ENCODE assay signal across 8 cellular contexts in genomic region chr1:23422313-23422877, GRCh38. TPM values are rescaled to one million over a fixed set of nuclear protein-coding genes. Genes with fewer than 3 reads are reported as not detected.
DNase-seq lines count a peak whose midpoint lies in the region; ATAC-seq and TF ChIP-seq lines count a peak whose summit lies in the region.

No MANE protein-coding gene starts in this region.

- H3K27ac ChIP-seq in A673 (ENCODE audit: low read depth, low read length, poor library complexity, severe bottlenecking) (no peak overlapping the region), psoas muscle (peak overlapping the region; percentile 92)

- peaks cover 21% of the 10 kb centered on the region for H3K4me1 Mint-ChIP-seq in activated CD8-positive, alpha-beta memory T cell treated with anti-CD3 and anti-CD28 coated beads, Interleukin-2, amount 10 ng/mL, durations not matched to agents 7 days and 5 days
- H3K4me1 Mint-ChIP-seq in stimulated activated memory B cell treated with anti-CD40 and anti-IgM and Interleukin-4, amounts not matched to agents 10 μg/mL and 1 μg/mL and 100 μg/mL, for 72 hours, result peaks cover 30% of the 10 kb centered on the region

- H3K4me3 Mint-ChIP-seq in activated CD8-positive, alpha-beta memory T cell treated with anti-CD3 and anti-CD28 coated beads, Interleukin-2, amount 10 ng/mL, durations not matched to agents 7 days and 5 days, result no peak overlapping the region
- H3K4me3 Mint-ChIP-seq in stimulated activated memory B cell treated with anti-CD40 and anti-IgM and Interleukin-4, amounts not matched to agents 10 μg/mL and 1 μg/mL and 100 μg/mL, for 72 hours, result no peak overlapping the region

- H3K9me3 ChIP-seq in A673 (ENCODE audit: low read depth, low read length, poor library complexity, severe bottlenecking), result no peaks in the 10 kb centered on the region
- H3K9me3 ChIP-seq in psoas muscle, result no peaks in the 10 kb centered on the region

- peak overlapping the region; percentile 0 for H3K27ac Mint-ChIP-seq in activated CD8-positive, alpha-beta memory T cell treated with anti-CD3 and anti-CD28 coated beads, Interleukin-2, amount 10 ng/mL, durations not matched to agents 7 days and 5 days
- H3K27ac Mint-ChIP-seq in stimulated activated memory B cell treated with anti-CD40 and anti-IgM and Interleukin-4, amounts not matched to agents 10 μg/mL and 1 μg/mL and 100 μg/mL, for 72 hours, result no peak overlapping the region

- POLR2A ChIA-PET in A673 (lab: Charles Lee; ENCODE audit: low non-redundant PET), result interaction anchor here (0.5 kb wide), 1 partner anchor 815 kb away, joined by 4 read pairs; no protein-coding TSS in a partner anchor

- ATAC-seq in activated CD8-positive, alpha-beta memory T cell treated with anti-CD3 and anti-CD28 coated beads, Interleukin-2, amount 10 ng/mL, durations not matched to agents 7 days and 5 days, result peak; percentile 87
- ATAC-seq in psoas muscle (peak in 3 of 4 donors; percentile 2 to 21 (median 21)), GM21367 (IDR thresholded peaks at IDR 0.05; ENCODE audit: unreplicated experiment) (no peak)
- no peak for ATAC-seq in stimulated activated memory B cell treated with anti-CD40 and anti-IgM and Interleukin-4, amounts not matched to agents 10 μg/mL and 1 μg/mL and 100 μg/mL, for 72 hours

- peaks cover 44% of the 10 kb centered on the region for H3K27me3 Mint-ChIP-seq in activated CD8-positive, alpha-beta memory T cell treated with anti-CD3 and anti-CD28 coated beads, Interleukin-2, amount 10 ng/mL, durations not matched to agents 7 days and 5 days
- H3K27me3 Mint-ChIP-seq in stimulated activated memory B cell treated with anti-CD40 and anti-IgM and Interleukin-4, amounts not matched to agents 10 μg/mL and 1 μg/mL and 100 μg/mL, for 72 hours, result peaks cover 54% of the 10 kb centered on the region

- no peak for TF ChIP-seq CTCF in A673 (conservative IDR thresholded peaks at IDR 0.05; ENCODE audit: low read depth, low read length)
- TF ChIP-seq CTCF in psoas muscle (IDR thresholded peaks at IDR 0.05), result no peak

- H3K27me3 ChIP-seq in A673 (replicated peaks; ENCODE audit: insufficient read depth, low read depth, low read length, poor library complexity), result no peaks in the 10 kb centered on the region
- no peaks in the 10 kb centered on the region for H3K27me3 ChIP-seq in psoas muscle (ENCODE audit: insufficient read depth in 3 of 3, low read length in 2 of 3)

- H3K36me3 ChIP-seq in A673 (ENCODE audit: insufficient read depth, low read length, poor library complexity, severe bottlenecking), result no peaks in the 10 kb centered on the region
- H3K36me3 ChIP-seq in psoas muscle (ENCODE audit: insufficient read depth in 1 of 2, low read depth in 1 of 2), result peaks cover 0 to 3% of the 10 kb centered on the region in 2 donors

- H3K36me3 Mint-ChIP-seq in activated CD8-positive, alpha-beta memory T cell treated with anti-CD3 and anti-CD28 coated beads, Interleukin-2, amount 10 ng/mL, durations not matched to agents 7 days and 5 days, result no peaks in the 10 kb centered on the region
- no peaks in the 10 kb centered on the region for H3K36me3 Mint-ChIP-seq in stimulated activated memory B cell treated with anti-CD40 and anti-IgM and Interleukin-4, amounts not matched to agents 10 μg/mL and 1 μg/mL and 100 μg/mL, for 72 hours

- DNase-seq in A673 (ENCODE audit: low spot score) (peak; percentile 59), NCI-H2029 treated with DMSO at 0.1 percent for 48 hours (lab: John Stamatoyannopoulos, UW) (peak; percentile 52), fibroblast of gingiva (ENCODE audit: low read depth) (peak; percentile 58), psoas muscle (peak; percentile 73 to 80), KG1 (lab: John Stamatoyannopoulos, UW) (no peak)
- DNase-seq in activated CD8-positive, alpha-beta memory T cell treated with anti-CD3 and anti-CD28 coated beads, Interleukin-2, amount 10 ng/mL, durations not matched to agents 7 days and 5 days, result peak; percentile 81

- no peak overlapping the region for H3K4me3 ChIP-seq in A673 (ENCODE audit: low read depth, low read length, poor library complexity, severe bottlenecking)
- H3K4me3 ChIP-seq in psoas muscle, result peak overlapping the region; percentile 75

- no TSS peak for BruUV-seq in A673 (replicated peaks; lab: Mats Ljungman, UMichigan)

- WGBS in psoas muscle, 3 donors, result 4 to 10% (median 4%) methylated on average over 13 of the region's 13 CpGs

- intact Hi-C loops in A673 (cut with micrococcal nuclease; ENCODE audit: unreplicated experiment) (no loop called here), psoas muscle (cut with DNase I) (loop anchor here in 1 of 2 donors (5.0 kb wide), 1 partner anchor 55 kb away; no protein-coding TSS in a partner anchor)

- CTCF ChIA-PET in A673 (lab: Charles Lee), result interaction anchor here (0.5 to 1.1 kb wide), 3 partner anchors 19 to 183 kb away, joined by 3 to 4 read pairs (median 3); no protein-coding TSS in a partner anchor
- CTCF ChIA-PET in activated CD8-positive, alpha-beta memory T cell treated with anti-CD3 and anti-CD28 coated beads, Interleukin-2, amount 10 ng/mL, durations not matched to agents 7 days and 5 days (lab: Charles Lee), result interaction anchor here (1.0 to 3.0 kb wide), 3 partner anchors 10 to 118 kb away, joined by 3 to 13 read pairs (median 5); no protein-coding TSS in a partner anchor

- H3K4me1 ChIP-seq in A673 (ENCODE audit: insufficient read depth, low read length, poor library complexity, severe bottlenecking) (peaks cover 9% of the 10 kb centered on the region), psoas muscle (peaks cover 48% of the 10 kb centered on the region)

- no peaks in the 10 kb centered on the region for H3K9me3 Mint-ChIP-seq in activated CD8-positive, alpha-beta memory T cell treated with anti-CD3 and anti-CD28 coated beads, Interleukin-2, amount 10 ng/mL, durations not matched to agents 7 days and 5 days (ENCODE audit: low read depth)
- H3K9me3 Mint-ChIP-seq in stimulated activated memory B cell treated with anti-CD40 and anti-IgM and Interleukin-4, amounts not matched to agents 10 μg/mL and 1 μg/mL and 100 μg/mL, for 72 hours, result no peaks in the 10 kb centered on the region

RNA-seq across cellular contexts. Expression of gene TCEA3, which starts 2.2 kb away (rescaled TPM):
- total RNA-seq in A673 (2021), result 0.76 and 0.99 TPM in 2 replicates
- total RNA-seq in activated CD8-positive, alpha-beta memory T cell treated with anti-CD3 and anti-CD28 coated beads, Interleukin-2, amount 10 ng/mL, durations not matched to agents 7 days and 5 days, result 1 to 10 TPM in 1 of 2 experiments, under 1 TPM in 1; 0.26 to 1.3 TPM
- 100 to 1,000 TPM; 140 to 200 (median 170) TPM for total RNA-seq in psoas muscle
- 100 to 1,000 TPM in 2 of 3 donors, 10 to 100 TPM in 1; 70.2 to 301 (median 195) TPM for polyA plus RNA-seq in psoas muscle

RNA-seq across cellular contexts. Expression of gene ZNF436, which starts 52.8 kb away (rescaled TPM):
- total RNA-seq in A673 (2021), result 13.7 and 14.8 TPM in 2 replicates
- total RNA-seq in activated CD8-positive, alpha-beta memory T cell treated with anti-CD3 and anti-CD28 coated beads, Interleukin-2, amount 10 ng/mL, durations not matched to agents 7 days and 5 days, result 1 to 10 TPM; 5.3 to 6.6 TPM
- total RNA-seq in psoas muscle, result 10 to 100 TPM in 1 of 4 donors, 1 to 10 TPM in 3; 6.8 to 11.5 (median 8.6) TPM
- 1 to 10 TPM; 2.2 to 7.2 (median 3.1) TPM for polyA plus RNA-seq in psoas muscle

Comparison
In these comparisons a context has a peak if more than half of its experiments do, and no peak if none do; other contexts are left out.
1. ATAC-seq: peak in activated CD8-positive, alpha-beta memory T cell treated with anti-CD3 and anti-CD28 coated beads, Interleukin-2, amount 10 ng/mL, durations not matched to agents 7 days and 5 days (single experiment) and psoas muscle (3 of 4); none in stimulated activated memory B cell treated with anti-CD40 and anti-IgM and Interleukin-4, amounts not matched to agents 10 μg/mL and 1 μg/mL and 100 μg/mL, for 72 hours (single experiment) and GM21367 (single experiment).
2. RNA of gene TCEA3, which starts 2.2 kb away (total RNA-seq): 140 to 200 TPM in psoas muscle; 0.26 to 1.3 TPM in activated CD8-positive, alpha-beta memory T cell treated with anti-CD3 and anti-CD28 coated beads, Interleukin-2, amount 10 ng/mL, durations not matched to agents 7 days and 5 days and 0.76 to 0.99 TPM in A673; every median in the first group is over 10 times any median in the second.